ENCODE assay signal across 8 cellular contexts in the genomic region with DNA sequence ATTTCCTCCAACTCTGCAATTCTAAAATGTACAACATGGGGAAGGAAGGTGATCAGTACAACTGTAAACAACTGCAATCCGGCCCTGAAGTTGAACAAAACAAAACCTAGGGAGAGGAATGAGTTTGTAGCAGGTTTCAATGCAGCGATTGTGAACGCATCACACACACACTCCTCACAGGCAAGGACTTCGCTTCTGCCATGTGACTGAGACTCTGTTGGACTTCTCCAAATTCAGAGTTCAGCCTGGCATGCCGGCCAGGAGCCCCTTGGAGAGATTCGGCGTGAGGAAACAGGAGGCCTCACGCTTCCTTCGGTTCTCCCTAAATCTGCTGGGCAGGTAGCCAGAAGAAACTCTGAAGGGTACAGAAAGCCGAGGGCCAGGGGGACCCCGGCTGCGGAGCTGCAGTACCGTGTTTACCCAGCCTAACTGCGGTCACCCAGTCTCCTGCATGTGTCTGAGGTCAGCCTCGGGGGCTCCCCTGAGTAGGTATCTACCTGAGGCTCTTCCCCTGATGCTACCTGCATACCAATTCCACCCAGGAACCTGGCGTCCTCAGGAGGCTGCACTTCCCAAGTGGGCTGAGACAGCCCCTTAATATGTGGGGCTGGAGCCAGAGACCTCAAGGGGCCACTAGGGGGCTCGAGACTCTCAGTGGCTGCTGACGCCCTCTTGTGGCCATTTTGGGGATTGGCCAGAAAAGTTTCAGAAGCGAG. TPM values are rescaled to one million over a fixed set of nuclear protein-coding genes. Genes with fewer than 3 reads are reported as not detected.
DNase-seq lines count a peak whose midpoint lies in the region; ATAC-seq and TF ChIP-seq lines count a peak whose summit lies in the region.

No MANE protein-coding gene starts in this region.

- H3K4me1 ChIP-seq in DOHH2 (ENCODE audit: control insufficient read depth, low read length), result peaks cover 46% of the 10 kb centered on the region

- H3K36me3 Mint-ChIP-seq in WTC11, result no peaks in the 10 kb centered on the region

- H3K27ac ChIP-seq in DOHH2 (ENCODE audit: low read depth, low read length), result no peak overlapping the region

- TF ChIP-seq CTCF in DOHH2 (IDR thresholded peaks at IDR 0.05; ENCODE audit: low read depth, low read length, poor library complexity, severe bottlenecking), result peak; percentile 100
- TF ChIP-seq CTCF in WTC11 (IDR thresholded peaks at IDR 0.05), result peak; percentile 100
- TF ChIP-seq CTCF in cardiac fibroblast (IDR thresholded peaks at IDR 0.05; ENCODE audit: low read depth, low read length), result peak; percentile 100

- DNase-seq in NCI-H2227 (lab: John Stamatoyannopoulos, UW; ENCODE audit: unreplicated experiment) (peak; percentile 94), WTC11 (ENCODE audit: low spot score) (peak; percentile 93), cardiac fibroblast (ENCODE audit: low read depth in 2 of 2) (peak; percentile 93 to 94), kidney glomerular epithelial cell (lab: John Stamatoyannopoulos, UW) (peak; percentile 88)
- DNase-seq in stimulated activated CD4-positive, alpha-beta T cell treated with anti-CD3 and anti-CD28 coated beads, Interleukin-15, amount 100 ng/mL, for 48 hours (ENCODE audit: low read depth in 2 of 2), result peak; percentile 75 to 84

- H3K27me3 Mint-ChIP-seq in WTC11 (ENCODE audit: low read depth), result peaks cover 3% of the 10 kb centered on the region; the same call in 1 of the 2 replicates

- H3K27ac Mint-ChIP-seq in WTC11, result peak overlapping the region; percentile 84

- H3K36me3 ChIP-seq in DOHH2 (ENCODE audit: control insufficient read depth, low read length), result no peaks in the 10 kb centered on the region

- H3K79me2 ChIP-seq in DOHH2 (ENCODE audit: control insufficient read depth, low read length), result peaks cover 13% of the 10 kb centered on the region

- no peaks in the 10 kb centered on the region for H3K9me3 Mint-ChIP-seq in WTC11

- POLR2A ChIA-PET in WTC11 (lab: Charles Lee), result interaction anchor here (0.8 kb wide), 1 partner anchor 28 kb away, joined by 3 read pairs; a partner anchor contains a TSS

- ATAC-seq in HG02938 (IDR thresholded peaks at IDR 0.05; ENCODE audit: unreplicated experiment), result peak; percentile 52
- peak; percentile 29 for ATAC-seq in WTC11
- ATAC-seq in GM21447 (IDR thresholded peaks at IDR 0.05; ENCODE audit: unreplicated experiment), result no peak

- no peaks in the 10 kb centered on the region for H4K20me1 ChIP-seq in DOHH2 (ENCODE audit: control insufficient read depth, insufficient read depth, low read depth, low read length)

- H3K4me3 Mint-ChIP-seq in WTC11, result peak overlapping the region; percentile 1; the same call in 1 of the 2 replicates

- no peaks in the 10 kb centered on the region for H3K27me3 ChIP-seq in DOHH2 (ENCODE audit: control insufficient read depth, low read length)

- peak overlapping the region; percentile 75 for H3K4me3 ChIP-seq in DOHH2 (ENCODE audit: low read length)
- no peak overlapping the region for H3K4me3 ChIP-seq in cardiac fibroblast (replicated peaks in 1 of 2; ENCODE audit: low read depth in 2 of 2, low read length in 2 of 2)

- CTCF ChIA-PET in WTC11 (lab: Charles Lee), result interaction anchor here (0.6 to 10.3 kb wide), 11 partner anchors 8 to 135 kb away, joined by 3 to 109 read pairs (median 5); a partner anchor contains a TSS

- no peaks in the 10 kb centered on the region for H3K9me3 ChIP-seq in DOHH2 (ENCODE audit: control insufficient read depth, insufficient read depth, low read length)

- no peaks in the 10 kb centered on the region for H3K9me2 ChIP-seq in DOHH2 (replicated peaks; ENCODE audit: control insufficient read depth, low read length)

- H3F3A ChIP-seq in DOHH2 (ENCODE audit: control insufficient read depth, insufficient read depth), result peaks cover 9% of the 10 kb centered on the region

- peaks cover 54% of the 10 kb centered on the region for H3K4me1 Mint-ChIP-seq in WTC11

- H3K4me2 ChIP-seq in DOHH2 (ENCODE audit: low read length), result peak overlapping the region; percentile 95

TF ChIP-seq in WTC11, 78 proteins besides CTCF, POLR2A, EP300 and RAD21:
- TF ChIP-seq RELA (CRISPR knock-in tag; IDR thresholded peaks at IDR 0.05; ENCODE audit: borderline replicate concordance) (no peak), ETV6 (CRISPR knock-in tag; IDR thresholded peaks at IDR 0.05) (peak; percentile 70; the same call in 1 of the 2 replicates)
- TF ChIP-seq, protein P1, sequence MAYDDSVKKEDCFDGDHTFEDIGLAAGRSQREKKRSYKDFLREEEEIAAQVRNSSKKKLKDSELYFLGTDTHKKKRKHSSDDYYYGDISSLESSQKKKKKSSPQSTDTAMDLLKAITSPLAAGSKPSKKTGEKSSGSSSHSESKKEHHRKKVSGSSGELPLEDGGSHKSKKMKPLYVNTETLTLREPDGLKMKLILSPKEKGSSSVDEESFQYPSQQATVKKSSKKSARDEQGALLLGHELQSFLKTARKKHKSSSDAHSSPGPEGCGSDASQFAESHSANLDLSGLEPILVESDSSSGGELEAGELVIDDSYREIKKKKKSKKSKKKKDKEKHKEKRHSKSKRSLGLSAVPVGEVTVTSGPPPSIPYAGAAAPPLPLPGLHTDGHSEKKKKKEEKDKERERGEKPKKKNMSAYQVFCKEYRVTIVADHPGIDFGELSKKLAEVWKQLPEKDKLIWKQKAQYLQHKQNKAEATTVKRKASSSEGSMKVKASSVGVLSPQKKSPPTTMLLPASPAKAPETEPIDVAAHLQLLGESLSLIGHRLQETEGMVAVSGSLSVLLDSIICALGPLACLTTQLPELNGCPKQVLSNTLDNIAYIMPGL (CRISPR knock-in tag; IDR thresholded peaks at IDR 0.05), result peak; percentile 88; the same call in 1 of the 2 replicates
- TF ChIP-seq, protein P2, sequence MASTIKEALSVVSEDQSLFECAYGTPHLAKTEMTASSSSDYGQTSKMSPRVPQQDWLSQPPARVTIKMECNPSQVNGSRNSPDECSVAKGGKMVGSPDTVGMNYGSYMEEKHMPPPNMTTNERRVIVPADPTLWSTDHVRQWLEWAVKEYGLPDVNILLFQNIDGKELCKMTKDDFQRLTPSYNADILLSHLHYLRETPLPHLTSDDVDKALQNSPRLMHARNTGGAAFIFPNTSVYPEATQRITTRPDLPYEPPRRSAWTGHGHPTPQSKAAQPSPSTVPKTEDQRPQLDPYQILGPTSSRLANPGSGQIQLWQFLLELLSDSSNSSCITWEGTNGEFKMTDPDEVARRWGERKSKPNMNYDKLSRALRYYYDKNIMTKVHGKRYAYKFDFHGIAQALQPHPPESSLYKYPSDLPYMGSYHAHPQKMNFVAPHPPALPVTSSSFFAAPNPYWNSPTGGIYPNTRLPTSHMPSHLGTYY (CRISPR knock-in tag; IDR thresholded peaks at IDR 0.05), result no peak
- TF ChIP-seq, protein P3, sequence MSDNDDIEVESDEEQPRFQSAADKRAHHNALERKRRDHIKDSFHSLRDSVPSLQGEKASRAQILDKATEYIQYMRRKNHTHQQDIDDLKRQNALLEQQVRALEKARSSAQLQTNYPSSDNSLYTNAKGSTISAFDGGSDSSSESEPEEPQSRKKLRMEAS (CRISPR knock-in tag; IDR thresholded peaks at IDR 0.05), result 0 out of 2 replicates have a peak, but pooled peaks have one; percentile 36

RNA-seq across cellular contexts. Expression of a gene that starts 2.9 kb away (rescaled TPM):
- 1.5 to 1.6 TPM (median 1.6 TPM) in 3 replicates for total RNA-seq in WTC11 (2021)

RNA-seq across cellular contexts. Expression of a gene that starts 4.5 kb away (rescaled TPM):
- total RNA-seq in WTC11 (2021), result 182 to 203 TPM (median 200 TPM) in 3 replicates

RNA-seq across cellular contexts. Expression of a gene that starts 27.5 kb away (rescaled TPM):
- total RNA-seq in WTC11 (2021), result 10.1 to 11.2 TPM (median 11.0 TPM) in 3 replicates

RNA-seq across cellular contexts. Expression of a gene that starts 29.1 kb away (rescaled TPM):
- 24.5 to 29.6 TPM (median 28.5 TPM) in 3 replicates for total RNA-seq in WTC11 (2021)

RNA-seq across cellular contexts. Expression of a gene that starts 53.0 kb away (rescaled TPM):
- total RNA-seq in WTC11 (2021), result 48.1 to 53.1 TPM (median 48.8 TPM) in 3 replicates
